ENCODE assay signal across 1 cellular context in the genomic region with DNA sequence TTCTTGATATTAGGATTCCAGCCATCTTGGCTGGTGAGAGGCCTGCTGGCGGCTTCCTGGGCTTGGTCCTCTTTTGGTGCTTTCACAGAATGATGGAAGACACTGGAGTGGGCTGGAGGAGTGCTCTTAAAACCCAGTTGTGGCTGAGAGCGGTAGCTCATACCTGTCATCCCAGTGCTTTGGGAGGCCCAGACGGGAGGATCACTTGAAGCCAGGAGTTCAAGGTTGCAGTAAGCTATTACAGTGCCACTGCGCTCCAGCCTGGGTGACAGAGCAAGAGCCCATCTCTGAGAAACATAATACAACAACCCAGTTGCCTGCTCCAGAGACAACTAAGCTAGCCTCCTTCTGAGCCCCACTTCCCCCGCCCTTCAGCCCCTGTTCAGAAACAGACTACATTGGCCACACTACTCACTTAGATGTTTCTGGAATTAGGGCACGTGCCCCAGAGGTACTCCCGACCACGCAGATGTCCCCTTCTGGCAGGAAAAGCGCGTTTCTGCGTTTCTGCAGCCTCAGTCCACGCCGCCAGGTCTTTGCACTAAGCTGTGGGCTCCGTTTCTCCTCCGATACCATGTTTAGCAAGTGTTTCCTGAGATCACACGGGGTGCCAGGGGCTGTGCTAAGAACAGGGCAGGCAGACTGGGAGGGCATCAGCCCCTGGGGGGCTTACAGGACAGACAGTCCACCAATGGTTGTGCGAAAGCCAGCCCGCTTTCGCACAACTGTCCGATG.
TF ChIP-seq lines count a peak whose summit lies in the region.

No MANE protein-coding gene starts in this region.

TF ChIP-seq in GM12878, 131 proteins besides CTCF, POLR2A, EP300 and RAD21 (continued from another document):
- TF ChIP-seq E2F8 (IDR thresholded peaks at IDR 0.05; ENCODE audit: low read depth, partially characterized antibody) = no peak
- TF ChIP-seq CHD1 (IDR thresholded peaks at IDR 0.05; ENCODE audit: low read depth, low read length) = no peak
- TF ChIP-seq POU2F2 (IDR thresholded peaks at IDR 0.05; ENCODE audit: borderline replicate concordance, low read depth, low read length) = peak; percentile 37; the same call in 1 of the 3 replicates
- TF ChIP-seq TBL1XR1 (IDR thresholded peaks at IDR 0.05; ENCODE audit: low read depth, low read length) = no peak
- peak; percentile 17; the same call in 1 of the 2 replicates for TF ChIP-seq SIN3A (IDR thresholded peaks at IDR 0.05; ENCODE audit: low read depth, low read length)
- 0 out of 2 replicates have a peak, but pooled peaks have one; percentile 23 for TF ChIP-seq MTA3 (IDR thresholded peaks at IDR 0.05; ENCODE audit: borderline replicate concordance, low read length)
- TF ChIP-seq, protein P1, sequence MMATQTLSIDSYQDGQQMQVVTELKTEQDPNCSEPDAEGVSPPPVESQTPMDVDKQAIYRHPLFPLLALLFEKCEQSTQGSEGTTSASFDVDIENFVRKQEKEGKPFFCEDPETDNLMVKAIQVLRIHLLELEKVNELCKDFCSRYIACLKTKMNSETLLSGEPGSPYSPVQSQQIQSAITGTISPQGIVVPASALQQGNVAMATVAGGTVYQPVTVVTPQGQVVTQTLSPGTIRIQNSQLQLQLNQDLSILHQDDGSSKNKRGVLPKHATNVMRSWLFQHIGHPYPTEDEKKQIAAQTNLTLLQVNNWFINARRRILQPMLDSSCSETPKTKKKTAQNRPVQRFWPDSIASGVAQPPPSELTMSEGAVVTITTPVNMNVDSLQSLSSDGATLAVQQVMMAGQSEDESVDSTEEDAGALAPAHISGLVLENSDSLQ (IDR thresholded peaks at IDR 0.05) = 0 out of 2 replicates have a peak, but pooled peaks have one; percentile 5
- TF ChIP-seq, protein P2, sequence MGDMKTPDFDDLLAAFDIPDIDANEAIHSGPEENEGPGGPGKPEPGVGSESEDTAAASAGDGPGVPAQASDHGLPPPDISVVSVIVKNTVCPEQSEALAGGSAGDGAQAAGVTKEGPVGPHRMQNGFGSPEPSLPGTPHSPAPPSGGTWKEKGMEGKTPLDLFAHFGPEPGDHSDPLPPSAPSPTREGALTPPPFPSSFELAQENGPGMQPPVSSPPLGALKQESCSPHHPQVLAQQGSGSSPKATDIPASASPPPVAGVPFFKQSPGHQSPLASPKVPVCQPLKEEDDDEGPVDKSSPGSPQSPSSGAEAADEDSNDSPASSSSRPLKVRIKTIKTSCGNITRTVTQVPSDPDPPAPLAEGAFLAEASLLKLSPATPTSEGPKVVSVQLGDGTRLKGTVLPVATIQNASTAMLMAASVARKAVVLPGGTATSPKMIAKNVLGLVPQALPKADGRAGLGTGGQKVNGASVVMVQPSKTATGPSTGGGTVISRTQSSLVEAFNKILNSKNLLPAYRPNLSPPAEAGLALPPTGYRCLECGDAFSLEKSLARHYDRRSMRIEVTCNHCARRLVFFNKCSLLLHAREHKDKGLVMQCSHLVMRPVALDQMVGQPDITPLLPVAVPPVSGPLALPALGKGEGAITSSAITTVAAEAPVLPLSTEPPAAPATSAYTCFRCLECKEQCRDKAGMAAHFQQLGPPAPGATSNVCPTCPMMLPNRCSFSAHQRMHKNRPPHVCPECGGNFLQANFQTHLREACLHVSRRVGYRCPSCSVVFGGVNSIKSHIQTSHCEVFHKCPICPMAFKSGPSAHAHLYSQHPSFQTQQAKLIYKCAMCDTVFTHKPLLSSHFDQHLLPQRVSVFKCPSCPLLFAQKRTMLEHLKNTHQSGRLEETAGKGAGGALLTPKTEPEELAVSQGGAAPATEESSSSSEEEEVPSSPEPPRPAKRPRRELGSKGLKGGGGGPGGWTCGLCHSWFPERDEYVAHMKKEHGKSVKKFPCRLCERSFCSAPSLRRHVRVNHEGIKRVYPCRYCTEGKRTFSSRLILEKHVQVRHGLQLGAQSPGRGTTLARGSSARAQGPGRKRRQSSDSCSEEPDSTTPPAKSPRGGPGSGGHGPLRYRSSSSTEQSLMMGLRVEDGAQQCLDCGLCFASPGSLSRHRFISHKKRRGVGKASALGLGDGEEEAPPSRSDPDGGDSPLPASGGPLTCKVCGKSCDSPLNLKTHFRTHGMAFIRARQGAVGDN (IDR thresholded peaks at IDR 0.05) = 0 out of 2 replicates have a peak, but pooled peaks have one; percentile 22
- no peak for TF ChIP-seq IRF5 (IDR thresholded peaks at IDR 0.05; ENCODE audit: borderline replicate concordance)
- TF ChIP-seq NR2F1 (conservative IDR thresholded peaks at IDR 0.05) = no peak
- peak; percentile 30; the same call in 1 of the 2 replicates for TF ChIP-seq POLR2AphosphoS5 (IDR thresholded peaks at IDR 0.05; ENCODE audit: low read length)
- TF ChIP-seq TAF1 (IDR thresholded peaks at IDR 0.05; ENCODE audit: borderline replicate concordance, low read depth, low read length) = peak; percentile 30; the same call in 1 of the 2 replicates
- TF ChIP-seq, protein P3, sequence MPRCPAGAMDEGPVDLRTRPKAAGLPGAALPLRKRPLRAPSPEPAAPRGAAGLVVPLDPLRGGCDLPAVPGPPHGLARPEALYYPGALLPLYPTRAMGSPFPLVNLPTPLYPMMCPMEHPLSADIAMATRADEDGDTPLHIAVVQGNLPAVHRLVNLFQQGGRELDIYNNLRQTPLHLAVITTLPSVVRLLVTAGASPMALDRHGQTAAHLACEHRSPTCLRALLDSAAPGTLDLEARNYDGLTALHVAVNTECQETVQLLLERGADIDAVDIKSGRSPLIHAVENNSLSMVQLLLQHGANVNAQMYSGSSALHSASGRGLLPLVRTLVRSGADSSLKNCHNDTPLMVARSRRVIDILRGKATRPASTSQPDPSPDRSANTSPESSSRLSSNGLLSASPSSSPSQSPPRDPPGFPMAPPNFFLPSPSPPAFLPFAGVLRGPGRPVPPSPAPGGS (IDR thresholded peaks at IDR 0.05; ENCODE audit: borderline replicate concordance, insufficient read depth, low read depth, low read length, poor library complexity, severe bottlenecking) = no peak
- no peak for TF ChIP-seq SMARCA5 (IDR thresholded peaks at IDR 0.05)
- no peak for TF ChIP-seq FOXM1 (IDR thresholded peaks at IDR 0.05; ENCODE audit: low read depth, low read length)
- TF ChIP-seq, protein P4, sequence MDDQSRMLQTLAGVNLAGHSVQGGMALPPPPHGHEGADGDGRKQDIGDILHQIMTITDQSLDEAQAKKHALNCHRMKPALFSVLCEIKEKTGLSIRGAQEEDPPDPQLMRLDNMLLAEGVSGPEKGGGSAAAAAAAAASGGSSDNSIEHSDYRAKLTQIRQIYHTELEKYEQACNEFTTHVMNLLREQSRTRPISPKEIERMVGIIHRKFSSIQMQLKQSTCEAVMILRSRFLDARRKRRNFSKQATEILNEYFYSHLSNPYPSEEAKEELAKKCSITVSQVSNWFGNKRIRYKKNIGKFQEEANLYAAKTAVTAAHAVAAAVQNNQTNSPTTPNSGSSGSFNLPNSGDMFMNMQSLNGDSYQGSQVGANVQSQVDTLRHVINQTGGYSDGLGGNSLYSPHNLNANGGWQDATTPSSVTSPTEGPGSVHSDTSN (IDR thresholded peaks at IDR 0.05; ENCODE audit: insufficient replicate concordance, low read depth, low read length) = no peak
